Comparison of ENCODE assay signal across 10 cellular contexts in the genomic region with DNA sequence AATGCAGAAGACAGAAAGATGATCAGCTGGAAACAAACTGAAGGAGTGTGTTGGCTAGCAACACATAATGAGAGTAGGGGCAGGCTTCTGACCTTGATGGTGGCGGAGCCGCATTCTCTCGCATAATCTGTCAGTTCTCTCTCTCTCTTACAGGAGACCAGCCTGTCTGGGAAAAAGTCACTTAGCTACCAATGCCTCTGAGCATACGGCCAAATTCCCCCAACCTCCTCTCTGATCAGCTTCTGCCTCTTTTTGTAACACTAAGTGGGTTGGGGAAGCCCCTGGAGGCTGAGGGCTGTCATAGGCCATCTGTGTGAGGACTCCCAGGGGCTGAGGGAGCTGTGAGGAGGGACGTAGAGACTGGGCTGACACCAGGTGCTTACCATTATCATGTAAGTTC.
DNase-seq lines count a peak whose midpoint lies in the region; ATAC-seq and TF ChIP-seq lines count a peak whose summit lies in the region.
"Had no signal": no experiment of that assay in that cellular context is flagged by ENCODE, and none has a peak within 500 bp of the region (broad histone marks: within the 10 kb centered on the region; RNA-seq: fewer than 3 reads in every experiment).

No MANE protein-coding gene starts in this region.

- no peaks in the 10 kb centered on the region for H3K9me3 ChIP-seq in osteoblast (ENCODE audit: low read depth, low read length)
- H3K9me3 ChIP-seq in CD8-positive, alpha-beta memory T cell (ENCODE audit: low read length), result no peaks in the 10 kb centered on the region

- H3K4me2 ChIP-seq in osteoblast (ENCODE audit: insufficient read depth, low read length), result no peak overlapping the region

- CTCF ChIA-PET in CD8-positive, alpha-beta memory T cell (lab: Charles Lee), result interaction anchor here (1.5 to 1.8 kb wide), 2 partner anchors 22 to 28 kb away, joined by 3 to 8 read pairs; no protein-coding TSS in a partner anchor

- peak overlapping the region; percentile 7 for H3K27ac ChIP-seq in osteoblast (ENCODE audit: low read depth, low read length)
- no peak overlapping the region for H3K27ac ChIP-seq in CD8-positive, alpha-beta memory T cell (ENCODE audit: low read depth, low read length)
- H3K27ac ChIP-seq: parathyroid adenoma had no signal

- H3K27me3 ChIP-seq in osteoblast (ENCODE audit: insufficient read depth, low read length), result no peaks in the 10 kb centered on the region
- H3K27me3 ChIP-seq in CD8-positive, alpha-beta memory T cell (ENCODE audit: insufficient read depth, low read length, poor library complexity, severe bottlenecking), result no peaks in the 10 kb centered on the region

- H3K4me1 ChIP-seq in osteoblast (ENCODE audit: insufficient read depth, low read length), result peaks cover 20% of the 10 kb centered on the region
- no peaks in the 10 kb centered on the region for H3K4me1 ChIP-seq in CD8-positive, alpha-beta memory T cell (ENCODE audit: insufficient read depth, low read length)
- H3K4me1 ChIP-seq: parathyroid adenoma had no signal

- peak overlapping the region; percentile 97 for H3K27ac Mint-ChIP-seq in activated T-cell treated with anti-CD3 and anti-CD28 coated beads, Interleukin-2, amount 50 U/mL, for 72 hours
- peak overlapping the region in 4 of 8 donors; percentile 21 to 68 (median 49) for H3K27ac Mint-ChIP-seq in CD8-positive, alpha-beta memory T cell
- no peak overlapping the region for H3K27ac Mint-ChIP-seq in endothelial cell (ENCODE audit: unreplicated experiment)
- H3K27ac Mint-ChIP-seq: activated naive CD8-positive, alpha-beta T cell treated with anti-CD3 and anti-CD28 coated beads, Interleukin-2, amount 10 ng/mL, durations not matched to agents 7 days and 5 days had no signal

- POLR2A ChIA-PET in CD8-positive, alpha-beta memory T cell (lab: Charles Lee), result no interaction called here

- peaks cover 0 to 5% of the 10 kb centered on the region in 2 donors for H3K36me3 Mint-ChIP-seq in activated T-cell treated with anti-CD3 and anti-CD28 coated beads, Interleukin-2, amount 50 U/mL, for 72 hours (ENCODE audit: insufficient read depth in 2 of 2)
- peaks cover 0 to 7% (median 4%) of the 10 kb centered on the region in 3 donors for H3K36me3 Mint-ChIP-seq in CD8-positive, alpha-beta memory T cell
- H3K36me3 Mint-ChIP-seq in endothelial cell (ENCODE audit: low read depth, unreplicated experiment), result no peaks in the 10 kb centered on the region

- no peaks in the 10 kb centered on the region for H3K9me3 Mint-ChIP-seq in activated T-cell treated with anti-CD3 and anti-CD28 coated beads, Interleukin-2, amount 50 U/mL, for 72 hours
- no peaks in the 10 kb centered on the region for H3K9me3 Mint-ChIP-seq in CD8-positive, alpha-beta memory T cell
- no peaks in the 10 kb centered on the region for H3K9me3 Mint-ChIP-seq in endothelial cell (ENCODE audit: unreplicated experiment)

- peak overlapping the region; percentile 44 to 87 for H3K4me3 Mint-ChIP-seq in activated T-cell treated with anti-CD3 and anti-CD28 coated beads, Interleukin-2, amount 50 U/mL, for 72 hours
- H3K4me3 Mint-ChIP-seq in CD8-positive, alpha-beta memory T cell, result peak overlapping the region in 1 of 7 donors; percentile 41
- H3K4me3 Mint-ChIP-seq in endothelial cell (ENCODE audit: unreplicated experiment), result no peak overlapping the region
- H3K4me3 Mint-ChIP-seq: activated naive CD8-positive, alpha-beta T cell treated with anti-CD3 and anti-CD28 coated beads, Interleukin-2, amount 10 ng/mL, durations not matched to agents 7 days and 5 days had no signal

- H3K27me3 Mint-ChIP-seq in activated T-cell treated with anti-CD3 and anti-CD28 coated beads, Interleukin-2, amount 50 U/mL, for 72 hours (ENCODE audit: low read depth), result no peaks in the 10 kb centered on the region
- H3K27me3 Mint-ChIP-seq in CD8-positive, alpha-beta memory T cell, result no peaks in the 10 kb centered on the region
- peaks cover 4% of the 10 kb centered on the region for H3K27me3 Mint-ChIP-seq in endothelial cell (ENCODE audit: unreplicated experiment)
- H3K27me3 Mint-ChIP-seq: activated naive CD8-positive, alpha-beta T cell treated with anti-CD3 and anti-CD28 coated beads, Interleukin-2, amount 10 ng/mL, durations not matched to agents 7 days and 5 days had no signal

- ATAC-seq in HG03039 (IDR thresholded peaks at IDR 0.05; ENCODE audit: unreplicated experiment), result peak; percentile 93
- peak; percentile 90 to 92 for ATAC-seq in activated T-cell treated with anti-CD3 and anti-CD28 coated beads, Interleukin-2, amount 50 U/mL, for 72 hours (replicated peaks in 1 of 2)

- H3K79me2 ChIP-seq in osteoblast (ENCODE audit: insufficient read depth, low read length), result peaks cover 61% of the 10 kb centered on the region

- no peaks in the 10 kb centered on the region for H3K36me3 ChIP-seq in osteoblast (ENCODE audit: insufficient read depth, low read length)
- no peaks in the 10 kb centered on the region for H3K36me3 ChIP-seq in CD8-positive, alpha-beta memory T cell (ENCODE audit: insufficient read depth, low read length)

- no peak overlapping the region for H3K4me3 ChIP-seq in osteoblast (ENCODE audit: insufficient read depth, low read length)
- no peak overlapping the region for H3K4me3 ChIP-seq in CD8-positive, alpha-beta memory T cell (ENCODE audit: low read length)

- H2AFZ ChIP-seq in osteoblast (ENCODE audit: low read length), result no peak overlapping the region
- H2AFZ ChIP-seq: parathyroid adenoma had no signal

- peaks cover 74% of the 10 kb centered on the region for H3K4me1 Mint-ChIP-seq in activated T-cell treated with anti-CD3 and anti-CD28 coated beads, Interleukin-2, amount 50 U/mL, for 72 hours (ENCODE audit: low read depth)
- H3K4me1 Mint-ChIP-seq in CD8-positive, alpha-beta memory T cell, result peaks cover 12 to 47% (median 33%) of the 10 kb centered on the region in 3 donors
- peaks cover 14% of the 10 kb centered on the region for H3K4me1 Mint-ChIP-seq in endothelial cell (ENCODE audit: unreplicated experiment)

- H4K20me1 ChIP-seq in osteoblast (ENCODE audit: insufficient read depth, low read length), result no peaks in the 10 kb centered on the region

- TF ChIP-seq CTCF in osteoblast (IDR thresholded peaks at IDR 0.05; ENCODE audit: extremely low read depth, low read depth, low read length), result no peak
- no peak for TF ChIP-seq CTCF in endothelial cell (IDR thresholded peaks at IDR 0.05; ENCODE audit: unreplicated experiment)

- peak; percentile 69 for DNase-seq in stimulated activated CD4-positive, alpha-beta T cell treated with anti-CD3 and anti-CD28 coated beads, Interleukin-1b, Interleukin-23, amount 100 ng/mL, for 48 hours
- no peak for DNase-seq in stimulated activated CD4-positive, alpha-beta T cell treated with anti-CD3 and anti-CD28 coated beads, Interleukin-12 subunit alpha, Interleukin-12 subunit beta, amount 100 ng/mL, for 4 hours
- DNase-seq in activated T-cell treated with anti-CD3 and anti-CD28 coated beads, Interleukin-2, amount 50 U/mL, for 72 hours, result peak; percentile 70 to 75
- no peak for DNase-seq in osteoblast (ENCODE audit: insufficient read length, low spot score, missing footprints)
- DNase-seq in CD8-positive, alpha-beta memory T cell, result no peak
- DNase-seq in glomerular visceral epithelial cell (ENCODE audit: extremely low spot score), result no peak
- no peak for DNase-seq in endothelial cell (ENCODE audit: low spot score)
- DNase-seq: activated naive CD8-positive, alpha-beta T cell treated with anti-CD3 and anti-CD28 coated beads, Interleukin-2, amount 10 ng/mL, durations not matched to agents 7 days and 5 days had no signal

Comparison
In these comparisons a context has a peak if more than half of its experiments do, and no peak if none do; other contexts are left out.
1. DNase-seq: peak in stimulated activated CD4-positive, alpha-beta T cell treated with anti-CD3 and anti-CD28 coated beads, Interleukin-1b, Interleukin-23, amount 100 ng/mL, for 48 hours (single experiment) and activated T-cell treated with anti-CD3 and anti-CD28 coated beads, Interleukin-2, amount 50 U/mL, for 72 hours (2 of 2); none in stimulated activated CD4-positive, alpha-beta T cell treated with anti-CD3 and anti-CD28 coated beads, Interleukin-12 subunit alpha, Interleukin-12 subunit beta, amount 100 ng/mL, for 4 hours (single experiment), osteoblast (single experiment), CD8-positive, alpha-beta memory T cell (0 of 5), glomerular visceral epithelial cell (single experiment) and endothelial cell (single experiment).